24 cellular contexts compared by ENCODE assay signal in the genomic region with DNA sequence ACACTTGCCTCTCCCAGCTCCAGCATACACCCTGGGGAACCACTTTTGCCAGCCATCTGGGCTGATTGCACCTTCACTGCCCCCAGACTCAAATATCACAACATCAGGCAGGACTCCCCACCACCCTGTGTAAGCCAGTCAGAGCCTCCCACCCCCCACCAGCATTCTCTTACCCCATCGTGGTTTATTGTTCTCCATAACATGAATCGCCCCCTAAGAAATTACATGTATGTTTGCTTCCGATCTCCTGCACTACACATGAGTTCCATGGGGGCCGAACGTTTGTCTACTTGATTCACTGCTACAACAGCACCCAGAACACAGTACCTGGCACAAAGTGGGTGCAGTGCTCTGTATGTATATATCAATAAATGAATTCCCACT. TPM values are rescaled to one million over a fixed set of nuclear protein-coding genes. Genes with fewer than 3 reads are reported as not detected.
DNase-seq lines count a peak whose midpoint lies in the region; TF ChIP-seq lines count a peak whose summit lies in the region.
"Had no signal": no experiment of that assay in that cellular context is flagged by ENCODE, and none has a peak within 500 bp of the region (broad histone marks: within the 10 kb centered on the region; RNA-seq: fewer than 3 reads in every experiment).

No MANE protein-coding gene starts in this region.

- no TSS peak for BruUV-seq in MCF 10A (replicated peaks; lab: Mats Ljungman, UMichigan)
- no TSS peak for BruUV-seq in mammary epithelial cell (replicated peaks; lab: Mats Ljungman, UMichigan)

- no peak overlapping the region for H3K27ac ChIP-seq in mammary epithelial cell (ENCODE audit: insufficient read depth, low read depth, low read length)
- H3K27ac ChIP-seq in breast epithelium = peak overlapping the region; percentile 20 to 79
- peak overlapping the region; percentile 63 for H3K27ac ChIP-seq in parathyroid adenoma
- H3K27ac ChIP-seq: HL-60 had no signal

- peaks cover 78% of the 10 kb centered on the region for H3K79me2 ChIP-seq in mammary epithelial cell (ENCODE audit: insufficient read depth, low read length)
- H3K79me2 ChIP-seq in parathyroid adenoma = peaks cover 42% of the 10 kb centered on the region

- CTCF ChIA-PET in MCF 10A (lab: Yijun Ruan, JAX) = interaction anchor here (0.6 to 1.1 kb wide), 2 partner anchors 58 to 879 kb away, joined by 3 to 5 read pairs; no protein-coding TSS in a partner anchor
- CTCF ChIA-PET in mammary epithelial cell (lab: Charles Lee; ENCODE audit: low non-redundant PET) = no interaction called here

- H3K27me3 ChIP-seq in mammary epithelial cell (ENCODE audit: insufficient read depth, low read length) (no peaks in the 10 kb centered on the region), breast epithelium (no peaks in the 10 kb centered on the region), parathyroid adenoma (ENCODE audit: control insufficient read depth, insufficient read depth, low read length) (no peaks in the 10 kb centered on the region)
- H3K27me3 ChIP-seq: esophagus squamous epithelium had no signal

- intact Hi-C loops in MCF 10A (cut with micrococcal nuclease) (no loop called here), mammary epithelial cell (cut with micrococcal nuclease) (no loop called here), breast epithelium (cut with DNase I; ENCODE audit: low total_unique reads) (no loop called here)

- H3K9ac ChIP-seq in mammary epithelial cell (ENCODE audit: insufficient read depth, low read length) (no peak overlapping the region), parathyroid adenoma (no peak overlapping the region)

- in situ Hi-C loops in mammary epithelial cell (cut with MboI; ENCODE audit: low sequenced_read_pairs in 2 of 2) = no loop called here

- H3K27me3 Mint-ChIP-seq in MCF 10A (ENCODE audit: insufficient read depth, unreplicated experiment) = no peaks in the 10 kb centered on the region
- H3K27me3 Mint-ChIP-seq: activated CD4-positive, alpha-beta T cell treated with anti-CD3 and anti-CD28 coated beads, Interleukin-2, amount 10 ng/mL, durations not matched to agents 24 days and 14 days; activated naive CD4-positive, alpha-beta T cell treated with anti-CD3 and anti-CD28 coated beads, Interleukin-2, amount 10 ng/mL, durations not matched to agents 7 days and 5 days; CD4-positive, alpha-beta T cell; naive B cell had no signal

- dilution Hi-C loops in mammary epithelial cell (cut with HindIII; ENCODE audit: low sequenced_read_pairs) = no loop called here

- H3K9me3 ChIP-seq in mammary epithelial cell (replicated peaks; ENCODE audit: insufficient read depth, low read length) = no peaks in the 10 kb centered on the region
- H3K9me3 ChIP-seq in breast epithelium = no peaks in the 10 kb centered on the region
- H3K9me3 ChIP-seq in parathyroid adenoma (ENCODE audit: control insufficient read depth, low read length) = no peaks in the 10 kb centered on the region
- H3K9me3 ChIP-seq: esophagus squamous epithelium had no signal

- H3K36me3 ChIP-seq in mammary epithelial cell (ENCODE audit: insufficient read depth, low read length) = no peaks in the 10 kb centered on the region
- H3K36me3 ChIP-seq in breast epithelium = no peaks in the 10 kb centered on the region
- no peaks in the 10 kb centered on the region for H3K36me3 ChIP-seq in parathyroid adenoma (ENCODE audit: control insufficient read depth, insufficient read depth, low read length)

- no peaks in the 10 kb centered on the region for H4K20me1 ChIP-seq in mammary epithelial cell (ENCODE audit: insufficient read depth, low read length)

- DNase-seq in MCF 10A (ENCODE audit: unreplicated experiment) (no peak), mammary epithelial cell (no peak), breast epithelium (ENCODE audit: low spot score in 2 of 2) (no peak), putamen (ENCODE audit: low spot score) (no peak), NCI-H2196 (lab: John Stamatoyannopoulos, UW; ENCODE audit: unreplicated experiment) (no peak)
- DNase-seq in stimulated activated CD4-positive, alpha-beta T cell treated with anti-CD3 and anti-CD28 coated beads, Interleukin-2, amount 100 ng/mL, for 24 hours = no peak
- no peak for DNase-seq in activated CD4-positive, alpha-beta T cell treated with anti-CD3 and anti-CD28 coated beads for 4 hours
- DNase-seq: activated CD4-positive, alpha-beta T cell treated with anti-CD3 and anti-CD28 coated beads, Interleukin-2, amount 10 ng/mL, durations not matched to agents 24 days and 14 days; activated naive CD4-positive, alpha-beta T cell treated with anti-CD3 and anti-CD28 coated beads, Interleukin-2, amount 10 ng/mL, durations not matched to agents 7 days and 5 days; activated T-cell treated with anti-CD3 and anti-CD28 coated beads, Interleukin-2, amount 50 U/mL, for 72 hours; amniotic stem cell; CD4-positive, alpha-beta T cell; esophagus squamous epithelium; hypothalamus; immature natural killer cell; naive B cell; NCI-H1048; NCI-H1694; stimulated activated CD4-positive, alpha-beta T cell treated with anti-CD3 and anti-CD28 coated beads, Interleukin-1b, Interleukin-23, amount 100 ng/mL, for 48 hours had no signal

- peaks cover 16% of the 10 kb centered on the region for H3K36me3 Mint-ChIP-seq in MCF 10A (ENCODE audit: insufficient read depth, unreplicated experiment)

- no peak overlapping the region for H3K4me2 ChIP-seq in mammary epithelial cell (ENCODE audit: insufficient read depth, low read depth, low read length)
- H3K4me2 ChIP-seq in parathyroid adenoma (ENCODE audit: low read length) = peak overlapping the region; percentile 1
- H3K4me2 ChIP-seq: GM23338 had no signal

- no peak for TF ChIP-seq POLR2A in breast epithelium (IDR thresholded peaks at IDR 0.05)

- TF ChIP-seq CTCF in MCF 10A (IDR thresholded peaks at IDR 0.05; ENCODE audit: unreplicated experiment) = no peak
- no peak for TF ChIP-seq CTCF in mammary epithelial cell (conservative IDR thresholded peaks at IDR 0.05 in 1 of 2, IDR thresholded peaks at IDR 0.05 in 1 of 2; ENCODE audit: extremely low read depth in 1 of 2, insufficient read depth in 1 of 2, low read depth in 1 of 2, low read length in 2 of 2)
- no peak for TF ChIP-seq CTCF in breast epithelium (IDR thresholded peaks at IDR 0.05)
- TF ChIP-seq CTCF in parathyroid adenoma (IDR thresholded peaks at IDR 0.05) = no peak

- 96% methylated on average over 3 of the region's 5 CpGs for WGBS in mammary epithelial cell (ENCODE audit: low coverage, missing lambda C conversion rate)

- peaks cover 33% of the 10 kb centered on the region for H3K4me1 Mint-ChIP-seq in MCF 10A (ENCODE audit: insufficient read depth, unreplicated experiment)

- POLR2A ChIA-PET in MCF 10A (lab: Yijun Ruan, JAX) = interaction anchor here (1.1 kb wide), 1 partner anchor 32 kb away, joined by 3 read pairs; no protein-coding TSS in a partner anchor

- no peaks in the 10 kb centered on the region for H3K9me3 Mint-ChIP-seq in MCF 10A (ENCODE audit: unreplicated experiment)
- H3K9me3 Mint-ChIP-seq: activated CD4-positive, alpha-beta T cell treated with anti-CD3 and anti-CD28 coated beads, Interleukin-2, amount 10 ng/mL, durations not matched to agents 24 days and 14 days; activated naive CD4-positive, alpha-beta T cell treated with anti-CD3 and anti-CD28 coated beads, Interleukin-2, amount 10 ng/mL, durations not matched to agents 7 days and 5 days; activated T-cell treated with anti-CD3 and anti-CD28 coated beads, Interleukin-2, amount 50 U/mL, for 72 hours; CD4-positive, alpha-beta T cell; GM23338; immature natural killer cell; naive B cell had no signal

- H3K4me1 ChIP-seq in mammary epithelial cell (ENCODE audit: insufficient read depth, low read length) (peaks cover 1% of the 10 kb centered on the region), breast epithelium (peaks cover 8 to 11% of the 10 kb centered on the region in 2 donors), parathyroid adenoma (peaks cover 41% of the 10 kb centered on the region)

- H3K4me3 ChIP-seq in mammary epithelial cell (replicated peaks in 1 of 3; ENCODE audit: insufficient read depth in 1 of 3, low read depth in 2 of 3, low read length in 3 of 3) (no peak overlapping the region), breast epithelium (no peak overlapping the region), parathyroid adenoma (ENCODE audit: low read depth, low read length) (no peak overlapping the region)
- H3K4me3 ChIP-seq: coronary artery, esophagus squamous epithelium, GM23338, skin epidermis had no signal

- H3K27ac Mint-ChIP-seq in MCF 10A (ENCODE audit: low read depth, unreplicated experiment) = peak overlapping the region; percentile 9
- H3K27ac Mint-ChIP-seq: activated CD4-positive, alpha-beta T cell treated with anti-CD3 and anti-CD28 coated beads, Interleukin-2, amount 10 ng/mL, durations not matched to agents 24 days and 14 days; activated naive CD4-positive, alpha-beta T cell treated with anti-CD3 and anti-CD28 coated beads, Interleukin-2, amount 10 ng/mL, durations not matched to agents 7 days and 5 days; CD4-positive, alpha-beta T cell had no signal

- no peak overlapping the region for H3K4me3 Mint-ChIP-seq in MCF 10A (ENCODE audit: unreplicated experiment)
- H3K4me3 Mint-ChIP-seq: activated CD4-positive, alpha-beta T cell treated with anti-CD3 and anti-CD28 coated beads, Interleukin-2, amount 10 ng/mL, durations not matched to agents 24 days and 14 days; activated naive CD4-positive, alpha-beta T cell treated with anti-CD3 and anti-CD28 coated beads, Interleukin-2, amount 10 ng/mL, durations not matched to agents 7 days and 5 days; CD4-positive, alpha-beta T cell; GM23338; immature natural killer cell; naive B cell had no signal

- no peak overlapping the region for H2AFZ ChIP-seq in mammary epithelial cell (ENCODE audit: low read depth, low read length)
- H2AFZ ChIP-seq in parathyroid adenoma = no peak overlapping the region
- H2AFZ ChIP-seq: GM23338 had no signal

RNA-seq across cellular contexts. Expression of gene CREB3L2, which starts 39.4 kb away (rescaled TPM):
- total RNA-seq in MCF 10A (2022) (74.2 and 79.4 TPM in 2 replicates), mammary epithelial cell (10 to 100 TPM; 26.3 to 63.5 TPM), breast epithelium (10 to 100 TPM; 23.0 to 46.5 (median 40.5) TPM)
- polyA plus RNA-seq in mammary epithelial cell = 22.4 TPM
- 47.2 TPM for polyA minus RNA-seq in mammary epithelial cell
